Comparison of ENCODE assay signal across 10 cellular contexts in the genomic region with DNA sequence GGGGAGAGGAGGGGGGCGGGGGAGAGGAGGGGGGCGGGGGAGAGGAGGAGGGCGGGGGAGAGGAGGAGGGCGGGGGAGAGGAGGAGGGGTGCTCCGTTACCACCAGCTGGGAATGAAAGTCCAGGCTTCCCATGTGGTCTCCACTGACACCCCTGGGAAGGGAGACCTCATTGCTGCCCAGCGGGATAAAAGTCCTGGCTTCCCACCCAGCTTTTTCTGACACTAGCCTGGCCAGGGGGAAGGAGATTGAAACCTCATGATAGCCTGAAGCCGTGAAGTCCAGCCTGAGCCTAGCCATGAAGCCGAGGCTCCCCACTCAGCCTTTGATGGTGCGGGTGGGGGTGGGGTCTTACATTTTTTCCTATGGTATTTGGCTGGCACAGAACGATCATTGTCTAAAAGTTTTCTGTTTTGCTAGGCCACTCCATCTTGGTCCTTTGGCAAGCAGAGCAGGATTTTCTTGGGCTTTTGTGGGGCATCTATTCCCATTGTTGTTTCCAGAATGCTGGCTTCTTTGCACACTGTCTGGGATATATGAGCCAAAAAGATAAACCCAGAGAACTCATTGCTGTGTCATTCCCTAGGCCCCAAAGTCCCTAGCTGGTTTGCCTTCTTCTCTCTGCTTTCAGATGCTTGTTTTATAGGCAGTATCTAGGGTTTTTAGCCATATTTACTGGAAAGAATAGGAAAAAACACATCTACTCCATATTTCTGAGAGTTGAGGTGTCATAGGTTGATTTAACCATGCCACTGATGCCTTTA.
DNase-seq lines count a peak whose midpoint lies in the region; ATAC-seq, FAIRE-seq and TF ChIP-seq lines count a peak whose summit lies in the region.
"Had no signal": no experiment of that assay in that cellular context is flagged by ENCODE, and none has a peak within 500 bp of the region (broad histone marks: within the 10 kb centered on the region; RNA-seq: fewer than 3 reads in every experiment).

No MANE protein-coding gene starts in this region.

- in situ Hi-C loops in brain microvascular endothelial cell (cut with HindIII; ENCODE audit: low pct_ligation_motif_present, low sequenced_read_pairs): loop anchor here (25.0 kb wide), 1 partner anchor 171 kb away; no protein-coding TSS in a partner anchor

- H3K4me3 Mint-ChIP-seq in CD4-positive, alpha-beta T cell: no peak overlapping the region
- peak overlapping the region; percentile 33 for H3K4me3 Mint-ChIP-seq in natural killer cell

- no peak for TF ChIP-seq CTCF in CD4-positive, alpha-beta T cell (IDR thresholded peaks at IDR 0.05)
- TF ChIP-seq CTCF in brain microvascular endothelial cell (IDR thresholded peaks at IDR 0.05; ENCODE audit: low read depth, low read length, missing control alignments): no peak
- TF ChIP-seq CTCF in natural killer cell (IDR thresholded peaks at IDR 0.05): no peak
- TF ChIP-seq CTCF in kidney (IDR thresholded peaks at IDR 0.05; ENCODE audit: borderline replicate concordance, extremely low read depth, insufficient read depth): no peak

- peaks cover 3% of the 10 kb centered on the region for H3K36me3 Mint-ChIP-seq in CD4-positive, alpha-beta T cell (ENCODE audit: low read depth)
- peaks cover 6% of the 10 kb centered on the region for H3K36me3 Mint-ChIP-seq in natural killer cell

- H3K27me3 ChIP-seq in CD4-positive, alpha-beta T cell (ENCODE audit: control insufficient read depth, insufficient read depth, low read length): no peaks in the 10 kb centered on the region
- no peaks in the 10 kb centered on the region for H3K27me3 ChIP-seq in brain microvascular endothelial cell (replicated peaks)
- H3K27me3 ChIP-seq: heart left ventricle had no signal

- H3K4me3 ChIP-seq in brain microvascular endothelial cell (ENCODE audit: low read depth, low read length) (no peak overlapping the region), kidney (ENCODE audit: low read length in 2 of 2) (no peak overlapping the region)
- H3K4me3 ChIP-seq: heart left ventricle had no signal

- no peak overlapping the region for H3K9ac ChIP-seq in kidney (ENCODE audit: low read length in 2 of 2)

- intact Hi-C loops in CD4-positive, alpha-beta T cell (cut with DNase I, micrococcal nuclease): no loop called here
- intact Hi-C loops in natural killer cell (cut with micrococcal nuclease) (loop anchor here (10.0 kb wide), 1 partner anchor 298 kb away; the partner anchor contains the start of genes CENPB and SPEF1), kidney (cut with DNase I) (no loop called here)

- FAIRE-seq in kidney (lab: Jason Lieb, UNC): no peak

- peak overlapping the region; percentile 72 for H3K27ac Mint-ChIP-seq in CD4-positive, alpha-beta T cell
- peak overlapping the region in 1 of 2 donors; percentile 73 for H3K27ac Mint-ChIP-seq in natural killer cell

- POLR2A ChIA-PET in CD4-positive, alpha-beta T cell (lab: Charles Lee): interaction anchor here (1.0 to 2.4 kb wide), 5 partner anchors 45 to 268 kb away, joined by 3 to 11 read pairs (median 4); partner anchors contain the start of gene AP5S1

- CTCF ChIA-PET in CD4-positive, alpha-beta T cell (lab: Charles Lee): interaction anchor here (1.0 to 1.3 kb wide), 2 partner anchors 9 to 175 kb away, joined by 3 to 4 read pairs; no protein-coding TSS in a partner anchor

- H3K27me3 Mint-ChIP-seq in CD4-positive, alpha-beta T cell: no peaks in the 10 kb centered on the region
- peaks cover 18 to 24% of the 10 kb centered on the region in 2 donors for H3K27me3 Mint-ChIP-seq in natural killer cell (ENCODE audit: low read depth in 2 of 2)

- peaks cover 40% of the 10 kb centered on the region for H3K4me1 Mint-ChIP-seq in CD4-positive, alpha-beta T cell (ENCODE audit: low read depth)
- peaks cover 25 to 29% of the 10 kb centered on the region in 2 donors for H3K4me1 Mint-ChIP-seq in natural killer cell

- no peak overlapping the region for H3K27ac ChIP-seq in CD4-positive, alpha-beta T cell (ENCODE audit: low read depth, low read length)
- H3K27ac ChIP-seq in brain microvascular endothelial cell: peak overlapping the region; percentile 55
- no peak overlapping the region for H3K27ac ChIP-seq in kidney (ENCODE audit: low read depth in 2 of 2, low read length in 2 of 2)

- ATAC-seq in CD4-positive, alpha-beta T cell (ENCODE audit: poor library complexity): no peak
- no peak for ATAC-seq in natural killer cell
- no peak for ATAC-seq in GM21526 (IDR thresholded peaks at IDR 0.05; ENCODE audit: low FRiP score, unreplicated experiment)

- no peak for DNase-seq in CD4-positive, alpha-beta T cell
- DNase-seq in MV-4-11 (lab: John Stamatoyannopoulos, UW) (peak; percentile 35), brain microvascular endothelial cell (no peak), natural killer cell (no peak), kidney (no peak), inferior parietal cortex (ENCODE audit: extremely low spot score) (no peak), NCI-H2196 (lab: John Stamatoyannopoulos, UW; ENCODE audit: unreplicated experiment) (no peak)
- DNase-seq: NCI-H2029 had no signal

- H3K36me3 ChIP-seq in brain microvascular endothelial cell (replicated peaks) (no peaks in the 10 kb centered on the region), kidney (ENCODE audit: control insufficient read depth in 1 of 2, insufficient read depth in 2 of 2, low read length in 2 of 2) (no peaks in the 10 kb centered on the region)
- H3K36me3 ChIP-seq: heart left ventricle had no signal

- no peaks in the 10 kb centered on the region for H3K9me3 ChIP-seq in CD4-positive, alpha-beta T cell (ENCODE audit: control insufficient read depth, low read length)
- no peaks in the 10 kb centered on the region for H3K9me3 ChIP-seq in kidney (ENCODE audit: control insufficient read depth in 1 of 2, low read length in 2 of 2)

- peaks cover 0 to 4% of the 10 kb centered on the region in 2 donors for H3K4me1 ChIP-seq in kidney (ENCODE audit: control insufficient read depth in 1 of 2, insufficient read depth in 1 of 2, low read depth in 1 of 2, low read length in 2 of 2)

- H3K9me3 Mint-ChIP-seq in CD4-positive, alpha-beta T cell: peaks cover 3% of the 10 kb centered on the region
- H3K9me3 Mint-ChIP-seq in natural killer cell: peaks cover 0 to 3% of the 10 kb centered on the region in 2 donors
